15 cellular contexts compared by ENCODE assay signal in genomic region chr12:109732321-109733305, GRCh38. TPM values are rescaled to one million over a fixed set of nuclear protein-coding genes. Genes with fewer than 3 reads are reported as not detected.
DNase-seq lines count a peak whose midpoint lies in the region; ATAC-seq, FAIRE-seq and TF ChIP-seq lines count a peak whose summit lies in the region.
"Had no signal": no experiment of that assay in that cellular context is flagged by ENCODE, and none has a peak within 500 bp of the region (broad histone marks: within the 10 kb centered on the region; RNA-seq: fewer than 3 reads in every experiment).

No MANE protein-coding gene starts in this region.

- no peak for TF ChIP-seq POLR2A in vagina (IDR thresholded peaks at IDR 0.05)

- H3K4me1 ChIP-seq in mucosa of descending colon (ENCODE audit: low read depth) (no peaks in the 10 kb centered on the region), PC-9 (replicated peaks; ENCODE audit: insufficient read depth) (no peaks in the 10 kb centered on the region), vagina (no peaks in the 10 kb centered on the region)

- no peak overlapping the region for H3K4me3 ChIP-seq in bronchial epithelial cell (ENCODE audit: low read depth, low read length)
- no peak overlapping the region for H3K4me3 ChIP-seq in mucosa of descending colon
- no peak overlapping the region for H3K4me3 ChIP-seq in PC-9
- no peak overlapping the region for H3K4me3 ChIP-seq in vagina

- intact Hi-C loops in mucosa of descending colon (cut with DNase I, micrococcal nuclease) = no loop called here
- intact Hi-C loops in PC-9 (cut with micrococcal nuclease; ENCODE audit: unreplicated experiment) = no loop called here
- intact Hi-C loops in vagina (cut with DNase I) = no loop called here

- no peaks in the 10 kb centered on the region for H3K9me2 ChIP-seq in PC-9 (ENCODE audit: insufficient read depth)

- no peaks in the 10 kb centered on the region for H3K36me3 ChIP-seq in bronchial epithelial cell (ENCODE audit: control insufficient read depth, insufficient read depth, low read length)
- H3K36me3 ChIP-seq in mucosa of descending colon (ENCODE audit: low read depth) = no peaks in the 10 kb centered on the region
- no peaks in the 10 kb centered on the region for H3K36me3 ChIP-seq in PC-9 (ENCODE audit: low read depth)
- no peaks in the 10 kb centered on the region for H3K36me3 ChIP-seq in vagina

- no peaks in the 10 kb centered on the region for H3K79me2 ChIP-seq in PC-9 (ENCODE audit: low read depth)

- H3K4me2 ChIP-seq in PC-9 = no peak overlapping the region

- no peak for ATAC-seq in mucosa of descending colon
- ATAC-seq: CD8-positive, alpha-beta T cell had no signal

- DNase-seq in activated effector memory CD4-positive, alpha-beta T cell treated with anti-CD3 and anti-CD28 coated beads, Interleukin-2, amount 50 U/mL, for 16 hours = peak; percentile 28
- no peak for DNase-seq in activated effector memory CD4-positive, alpha-beta T cell treated with Interleukin-2 at 50 U/mL for 16 hours
- DNase-seq in bronchial epithelial cell (ENCODE audit: low read depth) (no peak), mucosa of descending colon (peak in 2 of 3 donors; percentile 12 to 26), substantia nigra (lab: John Stamatoyannopoulos, UW) (peak in 3 of 49 donors; percentile 32 to 34 (median 34)), NCI-H1694 treated with DMSO at 0.1 percent for 48 hours (lab: John Stamatoyannopoulos, UW) (no peak), PC-9 (no peak), vagina (ENCODE audit: extremely low spot score in 2 of 2) (no peak)
- DNase-seq: activated CD4-positive, alpha-beta memory T cell treated with anti-CD3 and anti-CD28 coated beads, Interleukin-2, amount 10 ng/mL, durations not matched to agents 7 days and 5 days; cortex of kidney; erythroblast; NCI-H2081 treated with DMSO at 0.1 percent for 48 hours; NCI-H526 had no signal

- CTCF ChIA-PET in PC-9 (lab: Charles Lee) = no interaction called here

- no peaks in the 10 kb centered on the region for H3K9me3 ChIP-seq in mucosa of descending colon
- H3K9me3 ChIP-seq in PC-9 (ENCODE audit: insufficient read depth, low read depth) = no peaks in the 10 kb centered on the region
- H3K9me3 ChIP-seq in vagina = no peaks in the 10 kb centered on the region

- no TSS peak for BruUV-seq in PC-9 (replicated peaks; lab: Mats Ljungman, UMichigan)

- H2AFZ ChIP-seq in PC-9 = no peak overlapping the region

- POLR2A ChIA-PET in PC-9 (lab: Charles Lee; ENCODE audit: unreplicated experiment) = no interaction called here

- H3F3A ChIP-seq in PC-9 (ENCODE audit: insufficient read depth, low read depth) = no peaks in the 10 kb centered on the region

- peak; percentile 68 for FAIRE-seq in bronchial epithelial cell (lab: Jason Lieb, UNC)
- FAIRE-seq: RCC 7860 had no signal

- H3K27ac ChIP-seq in substantia nigra (ENCODE audit: low read depth, low read length, poor library complexity, severe bottlenecking) (peak overlapping the region; percentile 97), PC-9 (no peak overlapping the region), vagina (no peak overlapping the region)

- no peak for TF ChIP-seq CTCF in bronchial epithelial cell (IDR thresholded peaks at IDR 0.05; ENCODE audit: insufficient read depth, low read length, severe bottlenecking)
- no peak for TF ChIP-seq CTCF in mucosa of descending colon (IDR thresholded peaks at IDR 0.05)
- no peak for TF ChIP-seq CTCF in PC-9 (conservative IDR thresholded peaks at IDR 0.05)
- no peak for TF ChIP-seq CTCF in vagina (IDR thresholded peaks at IDR 0.05)

- H4K20me1 ChIP-seq in PC-9 (ENCODE audit: insufficient read depth) = no peaks in the 10 kb centered on the region

- H3K27me3 ChIP-seq in bronchial epithelial cell (ENCODE audit: control insufficient read depth, insufficient read depth, low read length) = peaks cover 3% of the 10 kb centered on the region
- no peaks in the 10 kb centered on the region for H3K27me3 ChIP-seq in PC-9 (ENCODE audit: insufficient read depth, low read depth)
- H3K27me3 ChIP-seq in vagina = no peaks in the 10 kb centered on the region

RNA-seq across cellular contexts. Expression of gene FAM222A, which starts 19.0 kb away (rescaled TPM):
- total RNA-seq in bronchial epithelial cell = under 0.01 TPM in 1 of 2 replicates, not detected in the other
- 1 to 10 TPM; 1.7 to 4.4 (median 3.5) TPM for total RNA-seq in mucosa of descending colon
- total RNA-seq in PC-9 (2021) = 2.3 and 3.1 TPM in 2 replicates
- 1.5 TPM for total RNA-seq in vagina

Comparison
In these comparisons a context has a peak if more than half of its experiments do, and no peak if none do; other contexts are left out.
1. DNase-seq: peak in activated effector memory CD4-positive, alpha-beta T cell treated with anti-CD3 and anti-CD28 coated beads, Interleukin-2, amount 50 U/mL, for 16 hours (single experiment) and mucosa of descending colon (2 of 3); none in activated effector memory CD4-positive, alpha-beta T cell treated with Interleukin-2 at 50 U/mL for 16 hours (single experiment), bronchial epithelial cell (single experiment), NCI-H1694 treated with DMSO at 0.1 percent for 48 hours (single experiment), PC-9 (0 of 2) and vagina (0 of 2).